8 cellular contexts compared by ENCODE assay signal in genomic region chr2:136118819-136119716, GRCh38.
DNase-seq lines count a peak whose midpoint lies in the region; TF ChIP-seq lines count a peak whose summit lies in the region.

No MANE protein-coding gene starts in this region.

- H3K27ac Mint-ChIP-seq in T-helper 1 cell treated with Interleukin-12 subunit alpha and Interleukin-12 subunit beta and Interleukin-4 antibody, amounts not matched to agents 30 μg/mL and 1 μg/mL, for 36 hours = peak overlapping the region; percentile 94

- in situ Hi-C loops in astrocyte of the cerebellum (cut with HindIII; ENCODE audit: low sequenced_read_pairs) = no loop called here

- TF ChIP-seq RAD21 in Ishikawa (IDR thresholded peaks at IDR 0.05; ENCODE audit: low read depth) = no peak

- H3K36me3 Mint-ChIP-seq in T-helper 1 cell treated with Interleukin-12 subunit alpha and Interleukin-12 subunit beta and Interleukin-4 antibody, amounts not matched to agents 30 μg/mL and 1 μg/mL, for 36 hours (ENCODE audit: low read depth) = peaks cover 24% of the 10 kb centered on the region

- H3K4me1 Mint-ChIP-seq in T-helper 1 cell treated with Interleukin-12 subunit alpha and Interleukin-12 subunit beta and Interleukin-4 antibody, amounts not matched to agents 30 μg/mL and 1 μg/mL, for 36 hours (ENCODE audit: low read depth) = peaks cover 41% of the 10 kb centered on the region

- H3K4me3 Mint-ChIP-seq in T-helper 1 cell treated with Interleukin-12 subunit alpha and Interleukin-12 subunit beta and Interleukin-4 antibody, amounts not matched to agents 30 μg/mL and 1 μg/mL, for 36 hours = peak overlapping the region; percentile 93

- H3K9me3 Mint-ChIP-seq in T-helper 1 cell treated with Interleukin-12 subunit alpha and Interleukin-12 subunit beta and Interleukin-4 antibody, amounts not matched to agents 30 μg/mL and 1 μg/mL, for 36 hours = no peaks in the 10 kb centered on the region

- no peak for TF ChIP-seq EP300 in Ishikawa (IDR thresholded peaks at IDR 0.05; ENCODE audit: borderline replicate concordance)

- H3K27me3 Mint-ChIP-seq in T-helper 1 cell treated with Interleukin-12 subunit alpha and Interleukin-12 subunit beta and Interleukin-4 antibody, amounts not matched to agents 30 μg/mL and 1 μg/mL, for 36 hours (ENCODE audit: low read depth) = peaks cover 48% of the 10 kb centered on the region

- DNase-seq in CD1c-positive myeloid dendritic cell (ENCODE audit: extremely low spot score) (peak; percentile 88), astrocyte of the cerebellum (ENCODE audit: low read depth) (no peak), left kidney (ENCODE audit: low read depth, low spot score) (peak; percentile 68), cerebellar cortex (ENCODE audit: low spot score) (no peak), HPDE6-E6E7 (ENCODE audit: extremely low spot score) (no peak)
- DNase-seq in stimulated activated CD4-positive, alpha-beta T cell treated with anti-CD3 and anti-CD28 coated beads, Interleukin-4, amount 100 ng/mL, for 24 hours = peak; percentile 74

- peak overlapping the region; percentile 28 for H3K4me3 ChIP-seq in astrocyte of the cerebellum (ENCODE audit: low read depth, low read length)

- no peak for TF ChIP-seq CTCF in astrocyte of the cerebellum (IDR thresholded peaks at IDR 0.05; ENCODE audit: low read depth, low read length, missing control alignments)

TF ChIP-seq in Ishikawa, 13 proteins besides CTCF, POLR2A, EP300 and RAD21:
- no peak for TF ChIP-seq NFIC (IDR thresholded peaks at IDR 0.05)
- peak; percentile 52; the same call in 1 of the 2 replicates for TF ChIP-seq ZBTB7A (IDR thresholded peaks at IDR 0.05; ENCODE audit: low read depth)

Comparison
In these comparisons a context has a peak if more than half of its experiments do, and no peak if none do; other contexts are left out.
1. DNase-seq: peak in CD1c-positive myeloid dendritic cell (single experiment), left kidney (single experiment) and stimulated activated CD4-positive, alpha-beta T cell treated with anti-CD3 and anti-CD28 coated beads, Interleukin-4, amount 100 ng/mL, for 24 hours (single experiment); none in astrocyte of the cerebellum (single experiment), cerebellar cortex (single experiment) and HPDE6-E6E7 (single experiment).